15 cellular contexts compared by ENCODE assay signal in genomic region chr19:2834294-2834871, GRCh38. TPM values are rescaled to one million over a fixed set of nuclear protein-coding genes. Genes with fewer than 3 reads are reported as not detected.
"Had no signal": no experiment of that assay in that cellular context is flagged by ENCODE, and none has a peak within 500 bp of the region (broad histone marks: within the 10 kb centered on the region; RNA-seq: fewer than 3 reads in every experiment).

No MANE protein-coding gene starts in this region.

- H3K9me3 ChIP-seq: prostate gland had no signal

- H3K27ac Mint-ChIP-seq: natural killer cell; stimulated activated naive CD8-positive, alpha-beta T cell treated with anti-CD3 and anti-CD28 coated beads, Interleukin-15, amount 100 ng/mL, for 72 hours had no signal

- H3K4me3 ChIP-seq: cardiac muscle cell, esophagus muscularis mucosa, prostate gland, thoracic aorta had no signal

- H3K4me1 ChIP-seq: esophagus muscularis mucosa, prostate gland had no signal

- H3K4me3 Mint-ChIP-seq: natural killer cell; stimulated activated naive CD8-positive, alpha-beta T cell treated with anti-CD3 and anti-CD28 coated beads, Interleukin-15, amount 100 ng/mL, for 72 hours had no signal

- H3K4me1 Mint-ChIP-seq: natural killer cell; stimulated activated naive CD8-positive, alpha-beta T cell treated with anti-CD3 and anti-CD28 coated beads, Interleukin-15, amount 100 ng/mL, for 72 hours had no signal

- H3K27ac ChIP-seq: cardiac muscle cell, esophagus muscularis mucosa, prostate gland, thoracic aorta had no signal

- H3K27me3 Mint-ChIP-seq: stimulated activated naive CD8-positive, alpha-beta T cell treated with anti-CD3 and anti-CD28 coated beads, Interleukin-15, amount 100 ng/mL, for 72 hours had no signal

- DNase-seq: activated CD4-positive, alpha-beta T cell treated with anti-CD3 and anti-CD28 coated beads, Interleukin-2, amount 50 U/mL, for 4 hours; activated CD4-positive, CD25-positive, alpha-beta regulatory T cell treated with anti-CD3 and anti-CD28 coated beads, Interleukin-2, amount 50 U/mL, for 72 hours; activated naive CD4-positive, alpha-beta T cell treated with Interleukin-2 at 50 U/mL for 16 hours; activated T-cell treated with anti-CD3 and anti-CD28 coated beads for 4 hours; islet precursor cell; natural killer cell; nucleus accumbens; right cardiac atrium; stimulated activated naive CD8-positive, alpha-beta T cell treated with anti-CD3 and anti-CD28 coated beads, Interleukin-15, amount 100 ng/mL, for 72 hours had no signal

- ATAC-seq: natural killer cell; right cardiac atrium; stimulated activated naive CD8-positive, alpha-beta T cell treated with anti-CD3 and anti-CD28 coated beads, Interleukin-15, amount 100 ng/mL, for 72 hours had no signal

- H3K27me3 ChIP-seq: cardiac muscle cell, esophagus muscularis mucosa had no signal

RNA-seq across cellular contexts. Expression of gene ZNF556, which starts 32.8 kb away (rescaled TPM):
- total RNA-seq: mucosa of gallbladder, natural killer cell, ureter had no signal
- polyA plus RNA-seq: right cardiac atrium had no signal
